Comparison of ENCODE assay signal across 8 cellular contexts in the genomic region with DNA sequence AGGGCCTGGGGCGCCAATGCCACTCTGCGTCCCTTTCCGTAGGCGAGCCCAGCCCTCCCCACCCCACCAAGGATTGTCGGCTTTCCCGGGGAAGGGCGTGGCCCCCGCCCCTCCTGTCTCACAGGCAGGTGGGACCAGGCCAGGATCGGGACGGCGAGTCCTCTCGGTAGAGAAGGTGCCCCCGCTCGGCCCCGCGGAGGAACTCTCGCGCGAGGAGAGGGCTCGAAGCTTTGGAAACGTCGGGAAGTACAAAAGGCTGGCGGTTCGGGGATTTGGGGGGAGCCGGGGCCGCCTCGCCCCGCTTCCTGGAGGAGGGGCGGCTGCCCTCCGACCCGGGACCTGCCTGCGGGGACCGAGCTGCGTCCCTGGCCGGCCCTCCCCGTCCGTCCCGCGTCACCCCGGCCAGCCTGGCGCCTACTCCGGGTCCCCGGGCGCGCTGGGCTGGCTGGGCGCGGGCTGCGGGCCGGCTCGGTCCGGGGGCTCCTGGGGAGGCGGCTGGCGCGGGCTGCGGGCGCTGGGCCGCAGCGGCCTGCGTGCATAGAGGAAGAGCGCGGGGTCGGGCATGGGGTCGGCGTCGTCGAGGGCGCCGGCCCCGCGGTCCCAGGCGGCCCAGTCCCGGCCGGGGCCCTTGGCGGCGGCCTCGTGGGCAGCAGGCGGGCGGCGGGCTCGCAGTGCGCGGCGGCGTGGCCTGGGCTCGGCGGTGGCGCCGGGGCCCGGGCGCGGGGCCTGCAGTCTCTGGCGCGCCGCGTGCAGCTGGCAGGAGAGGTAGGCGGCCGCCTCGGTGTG. TPM values are rescaled to one million over a fixed set of nuclear protein-coding genes. Genes with fewer than 3 reads are reported as not detected.
DNase-seq lines count a peak whose midpoint lies in the region; ATAC-seq and TF ChIP-seq lines count a peak whose summit lies in the region.

No MANE protein-coding gene starts in this region.

- H2BK120ac ChIP-seq in mesendoderm (ENCODE audit: low read depth, low read length): peak overlapping the region; percentile 75

- H3K27me3 Mint-ChIP-seq in activated CD4-positive, alpha-beta T cell treated with anti-CD3 and anti-CD28 coated beads for 36 hours: peaks cover 10% of the 10 kb centered on the region
- H3K27me3 Mint-ChIP-seq in effector memory CD8-positive, alpha-beta T cell: peaks cover 15 to 51% of the 10 kb centered on the region in 2 donors
- H3K27me3 Mint-ChIP-seq in activated T-helper 2 cell treated with anti-CD3 and anti-CD28 coated beads, Interferon-gamma antibody, Interleukin-2, Interleukin-4, amounts not matched to agents 10 μg/mL and 5 μg/mL and 100 μg/mL, durations not matched to agents 14 hours and 24 hours and 36 hours (ENCODE audit: low read depth): peaks cover 26% of the 10 kb centered on the region

- H3K4me1 ChIP-seq in mesendoderm (ENCODE audit: control insufficient read depth, low read depth, low read length) (no peaks in the 10 kb centered on the region), thoracic aorta (ENCODE audit: control insufficient read depth in 1 of 2, low read depth in 2 of 2) (peaks cover 3 to 4% of the 10 kb centered on the region in 2 donors)

- H3K36me3 ChIP-seq in mesendoderm (ENCODE audit: control insufficient read depth, insufficient read depth, low read length): no peaks in the 10 kb centered on the region
- no peaks in the 10 kb centered on the region for H3K36me3 ChIP-seq in thoracic aorta

- TF ChIP-seq CTCF in thoracic aorta (IDR thresholded peaks at IDR 0.05): no peak

- POLR2A ChIA-PET in activated CD4-positive, alpha-beta T cell treated with anti-CD3 and anti-CD28 coated beads for 36 hours (lab: Charles Lee): interaction anchor here (0.6 kb wide), 1 partner anchor 10 kb away, joined by 3 read pairs; no protein-coding TSS in a partner anchor

- peak overlapping the region; percentile 22 for H3K4me2 ChIP-seq in mesendoderm (ENCODE audit: low read length)

- H3K56ac ChIP-seq in mesendoderm (ENCODE audit: low read length): peak overlapping the region; percentile 88

- peak overlapping the region; percentile 61 for H3K9ac ChIP-seq in mesendoderm (ENCODE audit: low read length)

- intact Hi-C loops in activated CD4-positive, alpha-beta T cell treated with anti-CD3 and anti-CD28 coated beads for 36 hours (cut with DNase I, micrococcal nuclease): no loop called here
- intact Hi-C loops in activated T-helper 2 cell treated with anti-CD3 and anti-CD28 coated beads, Interferon-gamma antibody, Interleukin-2, Interleukin-4, amounts not matched to agents 10 μg/mL and 5 μg/mL and 100 μg/mL, durations not matched to agents 14 hours and 24 hours and 36 hours (cut with micrococcal nuclease): no loop called here

- no peaks in the 10 kb centered on the region for H3K9me3 ChIP-seq in thoracic aorta

- H3K4me1 Mint-ChIP-seq in activated CD4-positive, alpha-beta T cell treated with anti-CD3 and anti-CD28 coated beads for 36 hours: peaks cover 16% of the 10 kb centered on the region
- peaks cover 0 to 5% of the 10 kb centered on the region in 2 donors for H3K4me1 Mint-ChIP-seq in effector memory CD8-positive, alpha-beta T cell (ENCODE audit: low read depth in 2 of 2)
- no peaks in the 10 kb centered on the region for H3K4me1 Mint-ChIP-seq in activated T-helper 2 cell treated with anti-CD3 and anti-CD28 coated beads, Interferon-gamma antibody, Interleukin-2, Interleukin-4, amounts not matched to agents 10 μg/mL and 5 μg/mL and 100 μg/mL, durations not matched to agents 14 hours and 24 hours and 36 hours (ENCODE audit: low read depth)

- H3K79me2 ChIP-seq in mesendoderm (ENCODE audit: control insufficient read depth, insufficient read depth, low read length): no peaks in the 10 kb centered on the region

- H3K23ac ChIP-seq in mesendoderm (ENCODE audit: low read length): no peak overlapping the region

- H3K27ac ChIP-seq in mesendoderm (ENCODE audit: low read depth, low read length) (peak overlapping the region; percentile 86), thoracic aorta (no peak overlapping the region)

- peak; percentile 22 for ATAC-seq in activated CD4-positive, alpha-beta T cell treated with anti-CD3 and anti-CD28 coated beads for 36 hours
- peak; percentile 44 for ATAC-seq in effector memory CD8-positive, alpha-beta T cell (replicated peaks)
- no peak for ATAC-seq in thoracic aorta (ENCODE audit: insufficient number of reproducible peaks, low FRiP score, low read depth)

- H2BK5ac ChIP-seq in mesendoderm (ENCODE audit: low read length): no peak overlapping the region

- H4K5ac ChIP-seq in mesendoderm (ENCODE audit: low read length): no peak overlapping the region

- H3K9me3 Mint-ChIP-seq in activated CD4-positive, alpha-beta T cell treated with anti-CD3 and anti-CD28 coated beads for 36 hours (ENCODE audit: low read depth): no peaks in the 10 kb centered on the region
- H3K9me3 Mint-ChIP-seq in effector memory CD8-positive, alpha-beta T cell: no peaks in the 10 kb centered on the region
- H3K9me3 Mint-ChIP-seq in activated T-helper 2 cell treated with anti-CD3 and anti-CD28 coated beads, Interferon-gamma antibody, Interleukin-2, Interleukin-4, amounts not matched to agents 10 μg/mL and 5 μg/mL and 100 μg/mL, durations not matched to agents 14 hours and 24 hours and 36 hours: no peaks in the 10 kb centered on the region

- H3K27me3 ChIP-seq in mesendoderm (ENCODE audit: insufficient read depth, low read length, poor library complexity) (no peaks in the 10 kb centered on the region), thoracic aorta (replicated peaks; ENCODE audit: insufficient read depth) (no peaks in the 10 kb centered on the region)

- H3K4me3 Mint-ChIP-seq in activated CD4-positive, alpha-beta T cell treated with anti-CD3 and anti-CD28 coated beads for 36 hours: no peak overlapping the region
- H3K4me3 Mint-ChIP-seq in effector memory CD8-positive, alpha-beta T cell: peak overlapping the region; percentile 46 to 55
- no peak overlapping the region for H3K4me3 Mint-ChIP-seq in activated T-helper 2 cell treated with anti-CD3 and anti-CD28 coated beads, Interferon-gamma antibody, Interleukin-2, Interleukin-4, amounts not matched to agents 10 μg/mL and 5 μg/mL and 100 μg/mL, durations not matched to agents 14 hours and 24 hours and 36 hours (ENCODE audit: low read depth)

- DNase-seq in activated CD4-positive, alpha-beta T cell treated with anti-CD3 and anti-CD28 coated beads for 36 hours: peak; percentile 24
- no peak for DNase-seq in activated CD4-positive, alpha-beta T cell treated with anti-CD3 and anti-CD28 coated beads, Interleukin-2, amount 50 U/mL, for 4 hours
- no peak for DNase-seq in effector memory CD8-positive, alpha-beta T cell
- DNase-seq in mesendoderm (peak; percentile 94), thoracic aorta (ENCODE audit: low spot score) (no peak), NK-92 (lab: John Stamatoyannopoulos, UW; ENCODE audit: unreplicated experiment) (no peak)
- DNase-seq in activated T-helper 2 cell treated with anti-CD3 and anti-CD28 coated beads, Interferon-gamma antibody, Interleukin-2, Interleukin-4, amounts not matched to agents 10 μg/mL and 5 μg/mL and 100 μg/mL, durations not matched to agents 14 hours and 24 hours and 36 hours (ENCODE audit: low spot score): no peak
- DNase-seq in activated CD4-positive, alpha-beta T cell treated with anti-CD3 and anti-CD28 coated beads, Interleukin-2, amount 50 U/mL, for 1 hour: no peak

- peak overlapping the region; percentile 59 for H4K8ac ChIP-seq in mesendoderm (ENCODE audit: low read depth, low read length)

- peak overlapping the region; percentile 96 for H3K18ac ChIP-seq in mesendoderm (ENCODE audit: low read length)

- no peaks in the 10 kb centered on the region for H3K36me3 Mint-ChIP-seq in activated CD4-positive, alpha-beta T cell treated with anti-CD3 and anti-CD28 coated beads for 36 hours (ENCODE audit: low read depth)
- no peaks in the 10 kb centered on the region for H3K36me3 Mint-ChIP-seq in effector memory CD8-positive, alpha-beta T cell (ENCODE audit: insufficient read depth)
- H3K36me3 Mint-ChIP-seq in activated T-helper 2 cell treated with anti-CD3 and anti-CD28 coated beads, Interferon-gamma antibody, Interleukin-2, Interleukin-4, amounts not matched to agents 10 μg/mL and 5 μg/mL and 100 μg/mL, durations not matched to agents 14 hours and 24 hours and 36 hours (ENCODE audit: low read depth): no peaks in the 10 kb centered on the region

- no peak overlapping the region for H2BK15ac ChIP-seq in mesendoderm (replicated peaks; ENCODE audit: low read depth)

- CTCF ChIA-PET in activated CD4-positive, alpha-beta T cell treated with anti-CD3 and anti-CD28 coated beads for 36 hours (lab: Charles Lee): interaction anchor here (0.6 to 2.2 kb wide), 6 partner anchors 15 to 342 kb away, joined by 3 to 9 read pairs (median 4); no protein-coding TSS in a partner anchor

- H3K4ac ChIP-seq in mesendoderm (ENCODE audit: low read depth, low read length): peak overlapping the region; percentile 84

- H3K4me3 ChIP-seq in mesendoderm (ENCODE audit: low read length): no peak overlapping the region
- peak overlapping the region; percentile 56 for H3K4me3 ChIP-seq in thoracic aorta

- H3K79me1 ChIP-seq in mesendoderm (ENCODE audit: low read length): no peaks in the 10 kb centered on the region

- H3K27ac Mint-ChIP-seq in activated CD4-positive, alpha-beta T cell treated with anti-CD3 and anti-CD28 coated beads for 36 hours: no peak overlapping the region
- no peak overlapping the region for H3K27ac Mint-ChIP-seq in effector memory CD8-positive, alpha-beta T cell
- no peak overlapping the region for H3K27ac Mint-ChIP-seq in activated T-helper 2 cell treated with anti-CD3 and anti-CD28 coated beads, Interferon-gamma antibody, Interleukin-2, Interleukin-4, amounts not matched to agents 10 μg/mL and 5 μg/mL and 100 μg/mL, durations not matched to agents 14 hours and 24 hours and 36 hours

- no peak overlapping the region for H2AK5ac ChIP-seq in mesendoderm (ENCODE audit: low read length)

- no CpG with 5 or more reads among the region's 98 CpGs for WGBS in mesendoderm (ENCODE audit: extremely low coverage, insufficient coverage, low lambda C conversion rate)

RNA-seq across cellular contexts. Expression of a gene that starts 12.6 kb away (rescaled TPM):
- 100 to 1,000 TPM; 107 to 123 TPM for total RNA-seq in activated CD4-positive, alpha-beta T cell treated with anti-CD3 and anti-CD28 coated beads for 36 hours
- 51.3 TPM for polyA plus RNA-seq in mesendoderm (2013, experiment 1 of 2)
- 49.9 TPM for polyA plus RNA-seq in mesendoderm (2013, experiment 2 of 2)
- 10 to 100 TPM; 36.3 to 65.4 TPM for total RNA-seq in thoracic aorta
- total RNA-seq in activated T-helper 2 cell treated with anti-CD3 and anti-CD28 coated beads, Interferon-gamma antibody, Interleukin-2, Interleukin-4, amounts not matched to agents 10 μg/mL and 5 μg/mL and 100 μg/mL, durations not matched to agents 14 hours and 24 hours and 36 hours: 129 and 130 TPM in 2 replicates

RNA-seq across cellular contexts. Expression of a gene that starts 25.3 kb away (rescaled TPM):
- total RNA-seq in activated CD4-positive, alpha-beta T cell treated with anti-CD3 and anti-CD28 coated beads for 36 hours: not detected
- polyA plus RNA-seq in mesendoderm (2013, experiment 1 of 2): 2.4 TPM
- 2.2 TPM for polyA plus RNA-seq in mesendoderm (2013, experiment 2 of 2)
- under 1 TPM in 1 of 2 donors, not detected in 1; 0.14 TPM for total RNA-seq in thoracic aorta
- 0.11 and 0.21 TPM in 2 replicates for total RNA-seq in activated T-helper 2 cell treated with anti-CD3 and anti-CD28 coated beads, Interferon-gamma antibody, Interleukin-2, Interleukin-4, amounts not matched to agents 10 μg/mL and 5 μg/mL and 100 μg/mL, durations not matched to agents 14 hours and 24 hours and 36 hours

Comparison
In these comparisons a context has a peak if more than half of its experiments do, and no peak if none do; other contexts are left out.
1. DNase-seq: peak in activated CD4-positive, alpha-beta T cell treated with anti-CD3 and anti-CD28 coated beads for 36 hours (single experiment) and mesendoderm (single experiment); none in activated CD4-positive, alpha-beta T cell treated with anti-CD3 and anti-CD28 coated beads, Interleukin-2, amount 50 U/mL, for 4 hours (0 of 2), effector memory CD8-positive, alpha-beta T cell (0 of 3), thoracic aorta (single experiment), NK-92 (single experiment), activated T-helper 2 cell treated with anti-CD3 and anti-CD28 coated beads, Interferon-gamma antibody, Interleukin-2, Interleukin-4, amounts not matched to agents 10 μg/mL and 5 μg/mL and 100 μg/mL, durations not matched to agents 14 hours and 24 hours and 36 hours (single experiment) and activated CD4-positive, alpha-beta T cell treated with anti-CD3 and anti-CD28 coated beads, Interleukin-2, amount 50 U/mL, for 1 hour (single experiment).
2. H3K4me3 Mint-ChIP-seq: peak in effector memory CD8-positive, alpha-beta T cell (2 of 2); none in activated CD4-positive, alpha-beta T cell treated with anti-CD3 and anti-CD28 coated beads for 36 hours (single experiment) and activated T-helper 2 cell treated with anti-CD3 and anti-CD28 coated beads, Interferon-gamma antibody, Interleukin-2, Interleukin-4, amounts not matched to agents 10 μg/mL and 5 μg/mL and 100 μg/mL, durations not matched to agents 14 hours and 24 hours and 36 hours (single experiment).